ENCODE assay signal across 10 cellular contexts in genomic region chr6:109349419-109349987, GRCh38. TPM values are rescaled to one million over a fixed set of nuclear protein-coding genes. Genes with fewer than 3 reads are reported as not detected.
DNase-seq lines count a peak whose midpoint lies in the region; ATAC-seq and TF ChIP-seq lines count a peak whose summit lies in the region.
"Had no signal": no experiment of that assay in that cellular context is flagged by ENCODE, and none has a peak within 500 bp of the region (broad histone marks: within the 10 kb centered on the region; RNA-seq: fewer than 3 reads in every experiment).

No MANE protein-coding gene starts in this region.

- 46 to 48% methylated on average over 3 of the region's 3 CpGs for WGBS in esophagus squamous epithelium, 2 donors

- intact Hi-C loops in esophagus squamous epithelium (cut with DNase I): no loop called here
- intact Hi-C loops in posterior vena cava (cut with DNase I): no loop called here

- peaks cover 7 to 37% (median 13%) of the 10 kb centered on the region in 3 donors for H3K4me1 ChIP-seq in esophagus squamous epithelium

- no peak overlapping the region for H3K4me3 ChIP-seq in esophagus squamous epithelium
- no peak overlapping the region for H3K4me3 ChIP-seq in retinal pigment epithelial cell (ENCODE audit: low read length)
- H3K4me3 ChIP-seq: gastrocnemius medialis, SJSA1 had no signal

- no peak for TF ChIP-seq CTCF in esophagus squamous epithelium (IDR thresholded peaks at IDR 0.05)
- no peak for TF ChIP-seq CTCF in retinal pigment epithelial cell (conservative IDR thresholded peaks at IDR 0.05; ENCODE audit: low read depth, low read length)

- no peaks in the 10 kb centered on the region for H3K27me3 ChIP-seq in esophagus squamous epithelium
- H3K27me3 ChIP-seq: gastrocnemius medialis, SJSA1 had no signal

- ATAC-seq in HG03378 (IDR thresholded peaks at IDR 0.05; ENCODE audit: unreplicated experiment): no peak

- peak; percentile 57 for DNase-seq in GM04504 (ENCODE audit: low read depth)
- DNase-seq in OCI-M1 (lab: John Stamatoyannopoulos, UW): peak; percentile 94
- no peak for DNase-seq in esophagus squamous epithelium (lab: John Stamatoyannopoulos, UW)
- DNase-seq in retinal pigment epithelial cell (ENCODE audit: low read depth): peak; percentile 60
- DNase-seq in posterior vena cava (ENCODE audit: low spot score): no peak
- no peak for DNase-seq in inferior parietal cortex (ENCODE audit: extremely low spot score)
- no peak for DNase-seq in OCI-M2 (lab: John Stamatoyannopoulos, UW; ENCODE audit: unreplicated experiment)

- H3K27ac ChIP-seq in esophagus squamous epithelium: peak overlapping the region in 3 of 4 donors; percentile 42 to 49 (median 44)
- H3K27ac ChIP-seq: SJSA1 had no signal

- no peak for TF ChIP-seq POLR2A in esophagus squamous epithelium (IDR thresholded peaks at IDR 0.05)

- no peaks in the 10 kb centered on the region for H3K9me3 ChIP-seq in esophagus squamous epithelium
- H3K9me3 ChIP-seq: gastrocnemius medialis, SJSA1 had no signal

- peaks cover 0 to 13% (median 0%) of the 10 kb centered on the region in 3 donors for H3K36me3 ChIP-seq in esophagus squamous epithelium

RNA-seq across cellular contexts. Expression of gene CD164, which starts 32.8 kb away (rescaled TPM):
- 100 to 1,000 TPM in 2 of 4 donors, 10 to 100 TPM in 2; 60.8 to 129 (median 97.1) TPM for total RNA-seq in esophagus squamous epithelium
- 100 to 1,000 TPM; 163 to 194 TPM for total RNA-seq in posterior vena cava

Comparison
In these comparisons a context has a peak if more than half of its experiments do, and no peak if none do; other contexts are left out.
1. DNase-seq: peak in GM04504 (single experiment), OCI-M1 (single experiment) and retinal pigment epithelial cell (single experiment); none in esophagus squamous epithelium (single experiment), posterior vena cava (single experiment), inferior parietal cortex (single experiment) and OCI-M2 (single experiment).